Comparison of ENCODE assay signal across 8 cellular contexts in the genomic region with DNA sequence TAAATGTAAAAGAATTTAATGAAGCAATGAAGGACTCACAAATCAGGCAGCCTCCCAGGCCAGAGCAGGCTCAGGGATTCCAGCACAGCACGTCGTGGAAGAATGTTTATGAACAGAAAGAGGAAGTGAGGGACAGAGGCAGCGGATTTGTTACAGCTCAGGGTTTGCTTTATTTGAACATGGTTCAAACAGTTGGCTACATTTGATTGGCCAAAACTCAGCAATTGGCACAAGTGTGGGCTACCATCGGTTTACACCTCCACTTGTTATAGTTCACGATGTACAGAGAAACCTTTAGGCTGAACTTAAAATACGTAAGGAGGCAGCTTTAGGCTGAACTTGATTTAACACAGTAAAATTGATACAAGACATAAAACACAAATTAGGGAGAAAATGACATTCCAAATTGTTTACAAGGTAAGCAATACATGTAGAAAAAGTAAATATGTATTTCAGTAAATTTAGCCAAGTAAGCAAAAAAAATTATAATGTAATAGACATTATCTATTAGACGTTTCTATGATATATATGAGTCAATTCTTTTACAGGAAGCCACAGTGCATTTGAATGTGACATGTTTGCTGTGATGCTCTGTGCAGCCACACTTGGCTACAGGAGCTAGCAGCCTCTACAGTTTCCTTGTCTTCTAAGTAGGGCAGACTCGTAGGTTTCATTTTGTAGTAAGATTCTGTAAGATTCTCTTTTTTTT.
A peak's percentile ranks its signal among the peaks of the same experiment; 100 is the strongest.
DNase-seq lines count a peak whose midpoint lies in the region; ATAC-seq and TF ChIP-seq lines count a peak whose summit lies in the region.
"Had no signal": no experiment of that assay in that cellular context is flagged by ENCODE, and none has a peak within 500 bp of the region (broad histone marks: within the 10 kb centered on the region; RNA-seq: fewer than 3 reads in every experiment).

No MANE protein-coding gene starts in this region.

- H4K20me1 ChIP-seq in OCI-LY3 (ENCODE audit: insufficient read depth, low read length) = no peaks in the 10 kb centered on the region

- peak overlapping the region; percentile 58 for H3K4me2 ChIP-seq in OCI-LY3 (ENCODE audit: low read length)

- H3K27ac Mint-ChIP-seq in immature natural killer cell = peak overlapping the region; percentile 95 to 100 (median 98)

- peak overlapping the region; percentile 17; the same call in 1 of the 2 replicates for H3K9ac ChIP-seq in OCI-LY3 (ENCODE audit: low read length)

- peaks cover 0 to 8% (median 4%) of the 10 kb centered on the region in 3 donors for H3K36me3 Mint-ChIP-seq in immature natural killer cell

- no peaks in the 10 kb centered on the region for H3K79me2 ChIP-seq in OCI-LY3 (ENCODE audit: low read length)

- H3K4me1 Mint-ChIP-seq in immature natural killer cell = peaks cover 63 to 72% of the 10 kb centered on the region in 2 donors

- TF ChIP-seq CTCF in OCI-LY3 (IDR thresholded peaks at IDR 0.05; ENCODE audit: low read depth, low read length) = no peak

- no peaks in the 10 kb centered on the region for H3K27me3 ChIP-seq in OCI-LY3 (ENCODE audit: low read depth, low read length)
- H3K27me3 ChIP-seq: heart left ventricle had no signal

- peak overlapping the region; percentile 20 for H3K4me3 ChIP-seq in OCI-LY3 (ENCODE audit: low read length)

- H3K36me3 ChIP-seq in OCI-LY3 (replicated peaks; ENCODE audit: low read depth, low read length) = no peaks in the 10 kb centered on the region
- H3K36me3 ChIP-seq: heart left ventricle had no signal

- peak overlapping the region; percentile 53 for H2AFZ ChIP-seq in OCI-LY3 (ENCODE audit: low read depth, low read length)

- DNase-seq in immature natural killer cell (peak; percentile 76 to 85 (median 83)), GM03348 (ENCODE audit: low spot score) (no peak), NCI-H526 (lab: John Stamatoyannopoulos, UW) (no peak), NCI-H187 (lab: John Stamatoyannopoulos, UW) (no peak)
- DNase-seq: heart left ventricle had no signal

- H3K9me3 ChIP-seq in OCI-LY3 (ENCODE audit: insufficient read depth, low read length) = 0 out of 2 replicates have a peak, but pooled peaks cover 3% of the 10 kb centered on the region

- peak; percentile 80 for ATAC-seq in GM18909 (IDR thresholded peaks at IDR 0.05; ENCODE audit: poor library complexity, unreplicated experiment)
- ATAC-seq in HG02642 (IDR thresholded peaks at IDR 0.05; ENCODE audit: poor library complexity, unreplicated experiment) = peak; percentile 85

- H3K27me3 Mint-ChIP-seq in immature natural killer cell (ENCODE audit: low read depth in 3 of 3) = peaks cover 0 to 29% (median 17%) of the 10 kb centered on the region in 3 donors

- peaks cover 15% of the 10 kb centered on the region for H3K4me1 ChIP-seq in OCI-LY3 (ENCODE audit: low read length)

- no peaks in the 10 kb centered on the region for H3K9me3 Mint-ChIP-seq in immature natural killer cell

- peak overlapping the region; percentile 86 to 98 (median 93) for H3K4me3 Mint-ChIP-seq in immature natural killer cell

- peak overlapping the region; percentile 12; the same call in 1 of the 2 replicates for H3K27ac ChIP-seq in OCI-LY3 (ENCODE audit: low read length)

Comparison
In these comparisons a context has a peak if more than half of its experiments do, and no peak if none do; other contexts are left out.
1. DNase-seq: peak in immature natural killer cell (3 of 3); none in GM03348 (single experiment), NCI-H526 (0 of 2) and NCI-H187 (0 of 2).